8 cellular contexts compared by ENCODE assay signal in the genomic region with DNA sequence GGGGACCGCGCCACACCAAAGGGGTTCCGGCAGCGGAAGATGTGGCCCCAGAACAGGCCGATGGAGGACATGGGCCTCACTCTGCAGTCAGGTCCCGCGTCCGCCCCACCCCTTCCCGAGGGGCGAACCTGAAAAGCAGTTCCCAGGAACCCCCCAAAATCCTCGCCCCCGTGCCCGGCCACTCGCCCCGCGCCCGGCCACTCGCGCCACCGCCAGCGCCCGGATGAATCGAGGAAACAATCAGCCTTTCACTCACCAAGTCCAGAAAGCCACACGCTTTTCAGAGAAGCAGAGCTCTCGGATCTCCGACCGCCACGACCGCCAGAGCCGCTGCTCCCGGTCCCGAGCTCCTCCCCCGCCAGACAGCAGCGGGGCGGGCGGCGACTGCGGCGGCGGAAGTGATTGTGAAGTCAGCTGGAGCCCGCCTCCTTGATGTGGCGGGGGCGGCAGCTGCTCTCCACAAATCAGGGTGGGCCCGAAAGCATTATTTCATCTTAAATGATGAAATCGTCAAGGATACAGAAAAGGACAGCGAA. TPM values are rescaled to one million over a fixed set of nuclear protein-coding genes. Genes with fewer than 3 reads are reported as not detected.
DNase-seq lines count a peak whose midpoint lies in the region; ATAC-seq and TF ChIP-seq lines count a peak whose summit lies in the region.

A gene with protein sequence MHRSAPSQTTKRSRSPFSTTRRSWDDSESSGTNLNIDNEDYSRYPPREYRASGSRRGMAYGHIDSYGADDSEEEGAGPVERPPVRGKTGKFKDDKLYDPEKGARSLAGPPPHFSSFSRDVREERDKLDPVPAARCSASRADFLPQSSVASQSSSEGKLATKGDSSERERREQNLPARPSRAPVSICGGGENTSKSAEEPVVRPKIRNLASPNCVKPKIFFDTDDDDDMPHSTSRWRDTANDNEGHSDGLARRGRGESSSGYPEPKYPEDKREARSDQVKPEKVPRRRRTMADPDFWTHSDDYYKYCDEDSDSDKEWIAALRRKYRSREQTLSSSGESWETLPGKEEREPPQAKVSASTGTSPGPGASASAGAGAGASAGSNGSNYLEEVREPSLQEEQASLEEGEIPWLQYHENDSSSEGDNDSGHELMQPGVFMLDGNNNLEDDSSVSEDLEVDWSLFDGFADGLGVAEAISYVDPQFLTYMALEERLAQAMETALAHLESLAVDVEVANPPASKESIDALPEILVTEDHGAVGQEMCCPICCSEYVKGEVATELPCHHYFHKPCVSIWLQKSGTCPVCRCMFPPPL (minus strand): TSS at position 338 of the 536 bp plus-strand sequence. CDS start 2,380 bp downstream, outside the sequence.

- H3K27ac Mint-ChIP-seq in neural crest cell (ENCODE audit: unreplicated experiment) = peak within 1 kb of the TSS; percentile 27

- TF ChIP-seq CTCF in KMS-11 (conservative IDR thresholded peaks at IDR 0.05; ENCODE audit: low read depth, low read length) (no peak), foreskin fibroblast (IDR thresholded peaks at IDR 0.05; ENCODE audit: low read depth, low read length) (no peak), neural crest cell (conservative IDR thresholded peaks at IDR 0.05) (no peak), stomach (IDR thresholded peaks at IDR 0.05) (no peak)

- DNase-seq in DMS153 treated with DMSO at 0.1 percent for 48 hours (lab: John Stamatoyannopoulos, UW; ENCODE audit: unreplicated experiment) (peak; percentile 6), SHP77 treated with DMSO at 0.1 percent for 48 hours (lab: John Stamatoyannopoulos, UW) (peak; percentile 26), foreskin fibroblast (peak; percentile 63 to 86), neural crest cell (ENCODE audit: low read depth, low spot score) (peak; percentile 49), stomach (peak; percentile 69)
- DNase-seq in activated gamma-delta T cell treated with anti-CD3 and anti-CD28 coated beads, Interleukin-2, amount 50 U/mL, for 16 hours (ENCODE audit: low read depth) = peak; percentile 45

- intact Hi-C loops in stomach (cut with DNase I; ENCODE audit: low total_unique reads) = loop anchor here (10.0 kb wide), 1 partner anchor 330 kb away; no protein-coding TSS in a partner anchor

- ATAC-seq in GM21576 (IDR thresholded peaks at IDR 0.05; ENCODE audit: unreplicated experiment) = peak; percentile 87

- no peak within 1 kb of the TSS for H3K4me3 ChIP-seq in KMS-11 (IDR thresholded peaks at IDR 0.05; ENCODE audit: insufficient read depth, low read depth, low read length)
- peak within 1 kb of the TSS; percentile 56 to 79 for H3K4me3 ChIP-seq in foreskin fibroblast (ENCODE audit: low read depth in 1 of 2, low read length in 2 of 2)
- H3K4me3 ChIP-seq in stomach = peak within 1 kb of the TSS; percentile 56 to 75 (median 70)

- peaks cover 5% of the 10 kb centered on the region for H3K4me1 ChIP-seq in KMS-11 (ENCODE audit: low read depth, poor library complexity, severe bottlenecking)
- H3K4me1 ChIP-seq in stomach = peaks cover 0 to 17% (median 2%) of the 10 kb centered on the region in 4 donors

- H3K4me1 Mint-ChIP-seq in neural crest cell = peaks cover 27% of the 10 kb centered on the region

- H3K9me3 Mint-ChIP-seq in neural crest cell = peaks cover 6% of the 10 kb centered on the region

- H4K20me1 ChIP-seq in KMS-11 (ENCODE audit: insufficient read depth) = no peaks in the 10 kb centered on the region

- H3K9me3 ChIP-seq in stomach = peaks cover 0 to 16% (median 6%) of the 10 kb centered on the region in 4 donors

- H3K36me3 ChIP-seq in KMS-11 (ENCODE audit: insufficient read depth) (no peaks in the 10 kb centered on the region), stomach (peaks cover 0 to 22% (median 16%) of the 10 kb centered on the region in 4 donors)

- 0 to 32% (median 5%) methylated on average over 16 to 46 of the region's 46 CpGs for WGBS in stomach, 5 donors

- no peak for TF ChIP-seq POLR2A in stomach (IDR thresholded peaks at IDR 0.05)

- H3K9ac ChIP-seq in KMS-11 = peak within 1 kb of the TSS; percentile 45; the same call in 1 of the 2 replicates

- H3K27me3 ChIP-seq in KMS-11 (ENCODE audit: insufficient read depth, low read depth) (no peaks in the 10 kb centered on the region), stomach (peaks cover 0 to 13% (median 0%) of the 10 kb centered on the region in 3 donors)

- H2AFZ ChIP-seq in KMS-11 (ENCODE audit: low read depth) = peak within 1 kb of the TSS; percentile 68

- H3K36me3 Mint-ChIP-seq in neural crest cell (ENCODE audit: low read depth) = peaks cover 29% of the 10 kb centered on the region

- H3K4me3 Mint-ChIP-seq in neural crest cell = peak within 1 kb of the TSS; percentile 90

- no peaks in the 10 kb centered on the region for H3K79me2 ChIP-seq in KMS-11 (ENCODE audit: insufficient read depth, low read depth)

- H3K4me2 ChIP-seq in KMS-11 = peak within 1 kb of the TSS; percentile 78

- no peaks in the 10 kb centered on the region for H3K27me3 Mint-ChIP-seq in neural crest cell (ENCODE audit: low read depth)

- H3K27ac ChIP-seq in KMS-11 (no peak within 1 kb of the TSS), stomach (peak within 1 kb of the TSS; percentile 74 to 87 (median 80))

- no peak for TF ChIP-seq EP300 in stomach (IDR thresholded peaks at IDR 0.05)

RNA-seq across cellular contexts. Expression of the gene that starts here (rescaled TPM):
- total RNA-seq in neural crest cell (53.3 and 59.5 TPM in 2 replicates), stomach (10 to 100 TPM in 3 of 5 donors, 1 to 10 TPM in 2; 1.7 to 41.4 (median 24.1) TPM)
- polyA plus RNA-seq in stomach = 10 to 100 TPM in 2 of 3 donors, 1 to 10 TPM in 1; 8.9 to 13.1 (median 10.8) TPM

Comparison
In these comparisons a context has a peak if more than half of its experiments do, and no peak if none do; other contexts are left out.
1. DNase-seq: peak in every context shown above with its lines; median percentile 74 in foreskin fibroblast; 69 in stomach; 49 in neural crest cell; 45 in activated gamma-delta T cell treated with anti-CD3 and anti-CD28 coated beads, Interleukin-2, amount 50 U/mL, for 16 hours; 26 in SHP77 treated with DMSO at 0.1 percent for 48 hours; 6 in DMS153 treated with DMSO at 0.1 percent for 48 hours.